ENCODE assay signal across 23 cellular contexts in genomic region chr3:110767156-110767555, GRCh38.
"Had no signal": no experiment of that assay in that cellular context is flagged by ENCODE, and none has a peak within 500 bp of the region (broad histone marks: within the 10 kb centered on the region; RNA-seq: fewer than 3 reads in every experiment).

No MANE protein-coding gene starts in this region.

- H3K9me3 Mint-ChIP-seq: activated B cell treated with CpG ODN at 0.5 μM for 24 hours had no signal

- H3K4me1 ChIP-seq: ascending aorta, breast epithelium had no signal

- H3K4me3 ChIP-seq: ascending aorta, breast epithelium, PC-9 had no signal

- H3K27me3 Mint-ChIP-seq: activated B cell treated with CpG ODN at 0.5 μM for 24 hours had no signal

- H2AFZ ChIP-seq: PC-9 had no signal

- H3K27ac ChIP-seq: ascending aorta, breast epithelium, PC-9 had no signal

- DNase-seq: activated B cell treated with CpG ODN at 0.5 μM for 24 hours; activated CD4-positive, alpha-beta memory T cell treated with anti-CD3 and anti-CD28 coated beads for 36 hours; activated CD4-positive, alpha-beta T cell treated with anti-CD3 and anti-CD28 coated beads, Interleukin-2, amount 10 ng/mL, durations not matched to agents 7 days and 5 days; activated CD8-positive, alpha-beta memory T cell treated with anti-CD3 and anti-CD28 coated beads for 24 hours; activated effector memory CD4-positive, alpha-beta T cell treated with anti-CD3 and anti-CD28 coated beads, Interleukin-2, amount 50 U/mL, for 16 hours; activated naive CD4-positive, alpha-beta T cell treated with Interleukin-2 at 50 U/mL for 16 hours; activated naive CD8-positive, alpha-beta T cell treated with anti-CD3 and anti-CD28 coated beads, Interleukin-2, amount 50 U/mL, for 24 hours; activated T-cell treated with anti-CD3 and anti-CD28 coated beads, Interleukin-2, amount 50 U/mL, for 4 hours; amniotic stem cell; caudate nucleus; NCI-H1105 treated with DMSO at 0.1 percent for 48 hours; NCI-H1436 treated with DMSO at 0.1 percent for 48 hours; NCI-H187; NCI-H2081; NCI-H446; NCI-H524; PC-9; SHP77 treated with DMSO at 0.1 percent for 48 hours; T-helper 17 cell; T-helper 9 cell had no signal

- H3K36me3 Mint-ChIP-seq: activated CD4-positive, alpha-beta memory T cell treated with anti-CD3 and anti-CD28 coated beads for 36 hours; activated naive CD4-positive, alpha-beta T cell treated with anti-CD3 and anti-CD28 coated beads, Interleukin-2, amount 50 U/mL, for 72 hours had no signal

- ATAC-seq: activated naive CD4-positive, alpha-beta T cell treated with anti-CD3 and anti-CD28 coated beads, Interleukin-2, amount 50 U/mL, for 72 hours; activated naive CD8-positive, alpha-beta T cell treated with anti-CD3 and anti-CD28 coated beads, Interleukin-2, amount 50 U/mL, for 24 hours; activated T-cell treated with anti-CD3 and anti-CD28 coated beads, Interleukin-2, amount 50 U/mL, for 4 hours; T-helper 17 cell had no signal

- H3K27me3 ChIP-seq: ascending aorta, breast epithelium had no signal

- H3K4me2 ChIP-seq: PC-9 had no signal

- H3K27ac Mint-ChIP-seq: activated B cell treated with CpG ODN at 0.5 μM for 24 hours; activated CD4-positive, alpha-beta memory T cell treated with anti-CD3 and anti-CD28 coated beads for 36 hours; activated CD4-positive, alpha-beta T cell treated with anti-CD3 and anti-CD28 coated beads, Interleukin-2, amount 10 ng/mL, durations not matched to agents 7 days and 5 days; activated naive CD4-positive, alpha-beta T cell treated with anti-CD3 and anti-CD28 coated beads, Interleukin-2, amount 50 U/mL, for 72 hours; activated naive CD8-positive, alpha-beta T cell treated with anti-CD3 and anti-CD28 coated beads, Interleukin-2, amount 50 U/mL, for 24 hours; T-helper 17 cell had no signal

- H3K4me3 Mint-ChIP-seq: activated B cell treated with CpG ODN at 0.5 μM for 24 hours; activated CD4-positive, alpha-beta memory T cell treated with anti-CD3 and anti-CD28 coated beads for 36 hours; activated CD4-positive, alpha-beta T cell treated with anti-CD3 and anti-CD28 coated beads, Interleukin-2, amount 10 ng/mL, durations not matched to agents 7 days and 5 days; activated naive CD8-positive, alpha-beta T cell treated with anti-CD3 and anti-CD28 coated beads, Interleukin-2, amount 50 U/mL, for 24 hours; activated T-cell treated with anti-CD3 and anti-CD28 coated beads, Interleukin-2, amount 50 U/mL, for 4 hours; T-helper 17 cell had no signal

- H3K4me1 Mint-ChIP-seq: activated B cell treated with CpG ODN at 0.5 μM for 24 hours; activated naive CD8-positive, alpha-beta T cell treated with anti-CD3 and anti-CD28 coated beads, Interleukin-2, amount 50 U/mL, for 24 hours; T-helper 17 cell had no signal

- H3K36me3 ChIP-seq: ascending aorta, breast epithelium had no signal
